16 cellular contexts compared by ENCODE assay signal in the genomic region with DNA sequence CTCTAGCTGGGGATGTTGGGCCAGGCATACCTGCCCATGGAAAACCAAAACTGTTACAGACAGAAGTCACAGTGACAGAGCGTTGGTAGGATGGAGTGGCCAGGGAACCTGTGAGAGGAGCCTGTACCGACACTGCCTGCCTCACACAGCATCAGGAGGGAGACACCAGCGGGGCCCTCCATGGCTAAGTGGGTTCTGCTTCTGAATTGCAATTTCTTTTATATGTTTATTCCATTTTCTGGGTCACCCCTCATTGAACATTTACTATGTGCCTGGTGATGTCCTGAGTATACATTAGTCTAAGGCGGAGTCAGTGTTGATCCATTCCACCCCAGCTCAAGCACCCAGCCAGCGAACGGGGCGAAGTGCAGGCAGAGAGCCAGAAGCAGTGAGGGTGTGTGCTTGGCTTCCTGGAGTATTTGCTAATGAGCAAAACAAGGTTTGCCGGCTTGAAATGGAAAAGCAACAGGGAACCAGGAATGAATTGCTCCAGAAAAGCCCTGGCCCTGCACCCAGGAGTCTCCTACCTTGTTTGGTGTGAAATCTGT.
DNase-seq lines count a peak whose midpoint lies in the region; ATAC-seq and TF ChIP-seq lines count a peak whose summit lies in the region.
"Had no signal": no experiment of that assay in that cellular context is flagged by ENCODE, and none has a peak within 500 bp of the region (broad histone marks: within the 10 kb centered on the region; RNA-seq: fewer than 3 reads in every experiment).

No MANE protein-coding gene starts in this region.

- H3K27ac ChIP-seq in left ventricle myocardium inferior (replicated peaks) (peak overlapping the region; percentile 2), RWPE1 (peak overlapping the region; percentile 21; the same call in 1 of the 2 replicates)

- no peaks in the 10 kb centered on the region for H3K36me3 Mint-ChIP-seq in natural killer cell treated with Interleukin-12 subunit alpha and Interleukin-12 subunit beta and Interleukin-15 and Interleukin-18, amount 100 ng/mL, for 72 hours
- no peaks in the 10 kb centered on the region for H3K36me3 Mint-ChIP-seq in activated CD8-positive, alpha-beta T cell treated with anti-CD3 and anti-CD28 coated beads for 36 hours (ENCODE audit: low read depth)
- H3K36me3 Mint-ChIP-seq: natural killer cell, T-cell had no signal

- H3K9me3 ChIP-seq in left ventricle myocardium inferior (replicated peaks), result no peaks in the 10 kb centered on the region
- H3K9me3 ChIP-seq: HAP-1 had no signal

- TF ChIP-seq CTCF in left ventricle myocardium inferior (IDR thresholded peaks at IDR 0.05; ENCODE audit: borderline replicate concordance) (no peak), RWPE1 (conservative IDR thresholded peaks at IDR 0.05; ENCODE audit: low read depth) (no peak)
- TF ChIP-seq CTCF in activated CD8-positive, alpha-beta T cell treated with anti-CD3 and anti-CD28 coated beads for 36 hours (IDR thresholded peaks at IDR 0.05), result no peak

- no peak overlapping the region for H3K4me3 Mint-ChIP-seq in natural killer cell treated with Interleukin-12 subunit alpha and Interleukin-12 subunit beta and Interleukin-15 and Interleukin-18, amount 100 ng/mL, for 72 hours
- no peak overlapping the region for H3K4me3 Mint-ChIP-seq in activated CD8-positive, alpha-beta T cell treated with anti-CD3 and anti-CD28 coated beads for 36 hours
- H3K4me3 Mint-ChIP-seq: activated CD8-positive, alpha-beta T cell treated with anti-CD3 and anti-CD28 coated beads, Interleukin-2, amount 10 ng/mL, durations not matched to agents 7 days and 5 days; natural killer cell; T-cell had no signal

- H3K27me3 ChIP-seq in left ventricle myocardium inferior (ENCODE audit: low read depth), result no peaks in the 10 kb centered on the region

- CTCF ChIA-PET in RWPE1 (lab: Yijun Ruan, JAX), result no interaction called here
- CTCF ChIA-PET in activated CD8-positive, alpha-beta T cell treated with anti-CD3 and anti-CD28 coated beads for 36 hours (lab: Charles Lee), result no interaction called here

- POLR2A ChIA-PET in RWPE1 (lab: Yijun Ruan, JAX; ENCODE audit: low non-redundant PET), result no interaction called here
- POLR2A ChIA-PET in activated CD8-positive, alpha-beta T cell treated with anti-CD3 and anti-CD28 coated beads for 36 hours (lab: Charles Lee), result no interaction called here

- no peak for ATAC-seq in Right ventricle myocardium superior (ENCODE audit: poor library complexity)
- no peak for ATAC-seq in natural killer cell treated with Interleukin-12 subunit alpha and Interleukin-12 subunit beta and Interleukin-15 and Interleukin-18, amount 100 ng/mL, for 72 hours
- no peak for ATAC-seq in activated CD8-positive, alpha-beta T cell treated with anti-CD3 and anti-CD28 coated beads for 36 hours
- ATAC-seq: activated CD8-positive, alpha-beta T cell treated with anti-CD3 and anti-CD28 coated beads, Interleukin-2, amount 10 ng/mL, durations not matched to agents 7 days and 5 days; natural killer cell; T-cell had no signal

- H3K4me1 Mint-ChIP-seq in natural killer cell treated with Interleukin-12 subunit alpha and Interleukin-12 subunit beta and Interleukin-15 and Interleukin-18, amount 100 ng/mL, for 72 hours (ENCODE audit: low read depth in 2 of 2), result peaks cover 0 to 9% of the 10 kb centered on the region in 2 donors
- peaks cover 21% of the 10 kb centered on the region for H3K4me1 Mint-ChIP-seq in activated CD8-positive, alpha-beta T cell treated with anti-CD3 and anti-CD28 coated beads for 36 hours (ENCODE audit: low read depth)

- DNase-seq in left ventricle myocardium inferior (no peak), Right ventricle myocardium superior (no peak), RWPE1 (ENCODE audit: low spot score) (no peak), mesenteric fat pad (ENCODE audit: low spot score) (peak; percentile 51), iPS-NIHi7 (ENCODE audit: extremely low spot score) (no peak)
- no peak for DNase-seq in natural killer cell treated with Interleukin-12 subunit alpha and Interleukin-12 subunit beta and Interleukin-15 and Interleukin-18, amount 100 ng/mL, for 72 hours (ENCODE audit: low spot score)
- no peak for DNase-seq in stimulated activated naive CD4-positive, alpha-beta T cell (lab: John Stamatoyannopoulos, UW)
- DNase-seq in activated CD8-positive, alpha-beta T cell treated with anti-CD3 and anti-CD28 coated beads for 36 hours, result no peak
- DNase-seq: activated CD8-positive, alpha-beta T cell treated with anti-CD3 and anti-CD28 coated beads, Interleukin-2, amount 10 ng/mL, durations not matched to agents 7 days and 5 days; Calu3; central memory CD4-positive, alpha-beta T cell; foreskin fibroblast; natural killer cell; NCI-H2081 treated with DMSO at 0.1 percent for 48 hours; T-cell had no signal

- intact Hi-C loops in left ventricle myocardium inferior (cut with micrococcal nuclease), result no loop called here
- intact Hi-C loops in Right ventricle myocardium superior (cut with DNase I), result no loop called here
- intact Hi-C loops in activated CD8-positive, alpha-beta T cell treated with anti-CD3 and anti-CD28 coated beads for 36 hours (cut with micrococcal nuclease), result no loop called here

- H3K27ac Mint-ChIP-seq in natural killer cell treated with Interleukin-12 subunit alpha and Interleukin-12 subunit beta and Interleukin-15 and Interleukin-18, amount 100 ng/mL, for 72 hours, result no peak overlapping the region
- no peak overlapping the region for H3K27ac Mint-ChIP-seq in activated CD8-positive, alpha-beta T cell treated with anti-CD3 and anti-CD28 coated beads for 36 hours
- H3K27ac Mint-ChIP-seq: activated CD8-positive, alpha-beta T cell treated with anti-CD3 and anti-CD28 coated beads, Interleukin-2, amount 10 ng/mL, durations not matched to agents 7 days and 5 days; natural killer cell; T-cell had no signal

- H3K4me1 ChIP-seq in left ventricle myocardium inferior, result peaks cover 63% of the 10 kb centered on the region
- H3K4me1 ChIP-seq: HAP-1 had no signal

- no peaks in the 10 kb centered on the region for H3K36me3 ChIP-seq in left ventricle myocardium inferior
- H3K36me3 ChIP-seq: HAP-1 had no signal

- H3K27me3 Mint-ChIP-seq in natural killer cell treated with Interleukin-12 subunit alpha and Interleukin-12 subunit beta and Interleukin-15 and Interleukin-18, amount 100 ng/mL, for 72 hours, result peaks cover 0 to 5% of the 10 kb centered on the region in 2 donors
- no peaks in the 10 kb centered on the region for H3K27me3 Mint-ChIP-seq in activated CD8-positive, alpha-beta T cell treated with anti-CD3 and anti-CD28 coated beads for 36 hours
- H3K27me3 Mint-ChIP-seq: T-cell had no signal

- H3K4me3 ChIP-seq in left ventricle myocardium inferior, result no peak overlapping the region
- H3K4me3 ChIP-seq: HAP-1 had no signal

- H3K9me3 Mint-ChIP-seq in natural killer cell treated with Interleukin-12 subunit alpha and Interleukin-12 subunit beta and Interleukin-15 and Interleukin-18, amount 100 ng/mL, for 72 hours, result no peaks in the 10 kb centered on the region
- no peaks in the 10 kb centered on the region for H3K9me3 Mint-ChIP-seq in activated CD8-positive, alpha-beta T cell treated with anti-CD3 and anti-CD28 coated beads for 36 hours
- H3K9me3 Mint-ChIP-seq: natural killer cell, T-cell had no signal
